Comparison of ENCODE assay signal across 10 cellular contexts in genomic region chr1:40383095-40383487, GRCh38. TPM values are rescaled to one million over a fixed set of nuclear protein-coding genes. Genes with fewer than 3 reads are reported as not detected.
A peak's percentile ranks its signal among the peaks of the same experiment; 100 is the strongest.
DNase-seq lines count a peak whose midpoint lies in the region; ATAC-seq and TF ChIP-seq lines count a peak whose summit lies in the region.
"Had no signal": no experiment of that assay in that cellular context is flagged by ENCODE, and none has a peak within 500 bp of the region (broad histone marks: within the 10 kb centered on the region; RNA-seq: fewer than 3 reads in every experiment).

No MANE protein-coding gene starts in this region.

- H2BK5ac ChIP-seq in trophoblast cell (ENCODE audit: low read depth, low read length, poor library complexity) = no peak overlapping the region

- H3K36me3 Mint-ChIP-seq in GM23338 (ENCODE audit: low read depth) = no peaks in the 10 kb centered on the region
- peaks cover 17% of the 10 kb centered on the region for H3K36me3 Mint-ChIP-seq in T-cell
- no peaks in the 10 kb centered on the region for H3K36me3 Mint-ChIP-seq in glutamatergic neuron (ENCODE audit: unreplicated experiment)
- H3K36me3 Mint-ChIP-seq in stimulated activated effector memory CD8-positive, alpha-beta T cell treated with anti-CD3 and anti-CD28 coated beads, Interleukin-12 subunit alpha, Interleukin-12 subunit beta, amount 100 ng/mL, for 72 hours = peaks cover 96% of the 10 kb centered on the region

- ATAC-seq in GM23338 = peak; percentile 97
- no peak for ATAC-seq in T-cell (replicated peaks in 1 of 4)
- ATAC-seq in stimulated activated effector memory CD8-positive, alpha-beta T cell treated with anti-CD3 and anti-CD28 coated beads, Interleukin-12 subunit alpha, Interleukin-12 subunit beta, amount 100 ng/mL, for 72 hours = no peak
- no peak for ATAC-seq in HG03565 (IDR thresholded peaks at IDR 0.05; ENCODE audit: unreplicated experiment)
- no peak for ATAC-seq in GM19452 (IDR thresholded peaks at IDR 0.05; ENCODE audit: unreplicated experiment)

- H3K79me1 ChIP-seq in trophoblast cell (ENCODE audit: low read length) = no peaks in the 10 kb centered on the region

- H2BK120ac ChIP-seq in trophoblast cell (ENCODE audit: insufficient read depth, low read length, poor library complexity) = no peak overlapping the region

- H4K12ac ChIP-seq in trophoblast cell (ENCODE audit: low read depth, low read length) = no peak overlapping the region

- no peak overlapping the region for H3K18ac ChIP-seq in trophoblast cell (ENCODE audit: low read length)

- H3K27ac ChIP-seq in GM23338 (ENCODE audit: low read depth) (no peak overlapping the region), trophoblast cell (ENCODE audit: low read depth, low read length) (no peak overlapping the region)
- H3K27ac ChIP-seq: psoas muscle had no signal

- H3K79me2 ChIP-seq in GM23338 (replicated peaks; ENCODE audit: insufficient read depth) (no peaks in the 10 kb centered on the region; the same call in 1 of the 2 replicates), trophoblast cell (ENCODE audit: control insufficient read depth, insufficient read depth, low read length, poor library complexity) (no peaks in the 10 kb centered on the region)

- H2AFZ ChIP-seq in GM23338 = no peak overlapping the region
- no peak overlapping the region for H2AFZ ChIP-seq in trophoblast cell (ENCODE audit: insufficient read depth, low read length, poor library complexity)

- no peak overlapping the region for H2BK12ac ChIP-seq in trophoblast cell (ENCODE audit: low read length)

- H3K27me3 Mint-ChIP-seq in GM23338 (ENCODE audit: insufficient read depth, low read depth, poor library complexity) (peaks cover 2% of the 10 kb centered on the region), T-cell (no peaks in the 10 kb centered on the region), glutamatergic neuron (ENCODE audit: unreplicated experiment) (peaks cover 2% of the 10 kb centered on the region)

- H3K4me3 ChIP-seq in GM23338 (no peak overlapping the region), trophoblast cell (ENCODE audit: low read depth, low read length) (no peak overlapping the region)
- H3K4me3 ChIP-seq: psoas muscle had no signal

- no peak overlapping the region for H4K91ac ChIP-seq in trophoblast cell (ENCODE audit: low read depth, low read length)

- H3K36me3 ChIP-seq in GM23338 (ENCODE audit: insufficient read depth) (no peaks in the 10 kb centered on the region), trophoblast cell (ENCODE audit: control insufficient read depth in 1 of 2, insufficient read depth in 2 of 2, low read length in 2 of 2) (no peaks in the 10 kb centered on the region)

- H3K27me3 ChIP-seq in GM23338 (ENCODE audit: insufficient read depth) = no peaks in the 10 kb centered on the region
- H3K27me3 ChIP-seq in trophoblast cell (ENCODE audit: insufficient read depth, low read length) = no peaks in the 10 kb centered on the region

- no peak overlapping the region for H2AK5ac ChIP-seq in trophoblast cell (ENCODE audit: low read length)

- H3K4me1 ChIP-seq in GM23338 (ENCODE audit: insufficient read depth) (no peaks in the 10 kb centered on the region), trophoblast cell (ENCODE audit: control insufficient read depth in 1 of 2, insufficient read depth in 2 of 2, low read length in 2 of 2) (no peaks in the 10 kb centered on the region)

- H3K4me3 Mint-ChIP-seq in GM23338 (peak overlapping the region; percentile 45; the same call in 2 of the 3 replicates), T-cell (peak overlapping the region; percentile 79 to 89 (median 86)), glutamatergic neuron (ENCODE audit: unreplicated experiment) (no peak overlapping the region)
- H3K4me3 Mint-ChIP-seq in stimulated activated effector memory CD8-positive, alpha-beta T cell treated with anti-CD3 and anti-CD28 coated beads, Interleukin-12 subunit alpha, Interleukin-12 subunit beta, amount 100 ng/mL, for 72 hours = peak overlapping the region; percentile 84

- CTCF ChIA-PET in T-cell (lab: Charles Lee) = interaction anchor here (0.6 to 6.7 kb wide), 6 partner anchors 8 to 295 kb away, joined by 3 to 64 read pairs (median 10); partner anchors contain the start of gene SMAP2 (in 1 of the 2)

- TF ChIP-seq CTCF in GM23338 (conservative IDR thresholded peaks at IDR 0.05; ENCODE audit: low read depth in 2 of 2) (no peak), glutamatergic neuron (IDR thresholded peaks at IDR 0.05; ENCODE audit: partially characterized antibody, unreplicated experiment) (no peak)

- H3K4me2 ChIP-seq in GM23338 (0 out of 2 replicates have a peak overlapping the region, but pooled peaks have one; percentile 18), trophoblast cell (ENCODE audit: low read length) (no peak overlapping the region)

- H3K9me3 ChIP-seq in trophoblast cell (ENCODE audit: insufficient read depth, low read depth, low read length) = no peaks in the 10 kb centered on the region
- H3K9me3 ChIP-seq: psoas muscle had no signal

- H3K14ac ChIP-seq in trophoblast cell (ENCODE audit: low read length) = no peak overlapping the region

- no peaks in the 10 kb centered on the region for H3K9me3 Mint-ChIP-seq in GM23338
- H3K9me3 Mint-ChIP-seq in T-cell = no peaks in the 10 kb centered on the region
- H3K9me3 Mint-ChIP-seq in glutamatergic neuron (ENCODE audit: unreplicated experiment) = no peaks in the 10 kb centered on the region
- H3K9me3 Mint-ChIP-seq in stimulated activated effector memory CD8-positive, alpha-beta T cell treated with anti-CD3 and anti-CD28 coated beads, Interleukin-12 subunit alpha, Interleukin-12 subunit beta, amount 100 ng/mL, for 72 hours = no peaks in the 10 kb centered on the region

- H3K4me1 Mint-ChIP-seq in GM23338 (peaks cover 19% of the 10 kb centered on the region), T-cell (peaks cover 82 to 94% (median 94%) of the 10 kb centered on the region in 3 donors), glutamatergic neuron (ENCODE audit: low read depth, unreplicated experiment) (no peaks in the 10 kb centered on the region)
- peaks cover 78% of the 10 kb centered on the region for H3K4me1 Mint-ChIP-seq in stimulated activated effector memory CD8-positive, alpha-beta T cell treated with anti-CD3 and anti-CD28 coated beads, Interleukin-12 subunit alpha, Interleukin-12 subunit beta, amount 100 ng/mL, for 72 hours

- H3K9ac ChIP-seq in trophoblast cell (ENCODE audit: low read length) = no peak overlapping the region

- peaks cover 6% of the 10 kb centered on the region; the same call in 1 of the 2 replicates for H4K20me1 ChIP-seq in GM23338 (replicated peaks; ENCODE audit: insufficient read depth)

- peak overlapping the region; percentile 77 for H3K27ac Mint-ChIP-seq in GM23338
- H3K27ac Mint-ChIP-seq in T-cell = peak overlapping the region; percentile 99 to 100
- H3K27ac Mint-ChIP-seq in glutamatergic neuron (ENCODE audit: unreplicated experiment) = no peak overlapping the region
- H3K27ac Mint-ChIP-seq in stimulated activated effector memory CD8-positive, alpha-beta T cell treated with anti-CD3 and anti-CD28 coated beads, Interleukin-12 subunit alpha, Interleukin-12 subunit beta, amount 100 ng/mL, for 72 hours = peak overlapping the region; percentile 97

- no peaks in the 10 kb centered on the region for H3K9me2 ChIP-seq in GM23338 (ENCODE audit: insufficient read depth)

- no CpG with 5 or more reads among the region's 7 CpGs for WGBS in trophoblast cell (ENCODE audit: extremely low coverage, insufficient coverage, insufficient read length)

- no peak overlapping the region for H4K8ac ChIP-seq in trophoblast cell (ENCODE audit: low read depth, low read length)

- DNase-seq in GM23338 (ENCODE audit: low spot score) = peak; percentile 76
- DNase-seq in T-cell = no peak
- peak; percentile 22 for DNase-seq in glutamatergic neuron
- no peak for DNase-seq in stimulated activated effector memory CD8-positive, alpha-beta T cell treated with anti-CD3 and anti-CD28 coated beads, Interleukin-12 subunit alpha, Interleukin-12 subunit beta, amount 100 ng/mL, for 72 hours (ENCODE audit: low spot score in 2 of 2)
- DNase-seq in NCI-H128 (lab: John Stamatoyannopoulos, UW; ENCODE audit: unreplicated experiment) = no peak
- no peak for DNase-seq in trophoblast cell
- DNase-seq: NK-92 treated with Interleukin-12 subunit alpha and Interleukin-12 subunit beta, amount 100 ng/mL, for 24 hours; psoas muscle had no signal

- H3K4ac ChIP-seq in trophoblast cell (ENCODE audit: low read depth, low read length) = no peak overlapping the region

- H3F3A ChIP-seq in GM23338 (replicated peaks; ENCODE audit: low read depth) = no peaks in the 10 kb centered on the region

- H3K23ac ChIP-seq in trophoblast cell (ENCODE audit: low read length) = no peak overlapping the region

- POLR2A ChIA-PET in T-cell (lab: Charles Lee) = interaction anchor here (0.6 to 6.3 kb wide), 6 partner anchors 9 to 77 kb away, joined by 6 to 141 read pairs (median 26); partner anchors contain the start of gene SMAP2 (in 1 of the 2)

TF ChIP-seq in GM23338, 12 proteins besides CTCF, POLR2A, EP300 and RAD21 (continues in another document):
- peak; percentile 59; the same call in 1 of the 2 replicates for TF ChIP-seq ETS1 (IDR thresholded peaks at IDR 0.05)

RNA-seq across cellular contexts. Expression of gene SMAP2, which starts 9.6 kb away (rescaled TPM):
- 2.5 and 4.8 TPM in 2 replicates for total RNA-seq in GM23338 (2014; rRNA removed; shearing (Covaris generic))
- 2.9 and 3.0 TPM in 2 replicates for polyA plus RNA-seq in GM23338 (2016; fragmentation: Nextera tagmentation; extraction: Ambion mirVana)
- 100 to 1,000 TPM; 120 to 254 (median 123) TPM for total RNA-seq in T-cell
- total RNA-seq in glutamatergic neuron (ENCODE audit: unreplicated experiment) = 25.2 TPM
- 9.8 and 10.1 TPM in 2 replicates for polyA plus RNA-seq in trophoblast cell (2013)

Comparison
In these comparisons a context has a peak if more than half of its experiments do, and no peak if none do; other contexts are left out.
1. DNase-seq: peak in GM23338 (single experiment) and glutamatergic neuron (single experiment); none in T-cell (0 of 34), stimulated activated effector memory CD8-positive, alpha-beta T cell treated with anti-CD3 and anti-CD28 coated beads, Interleukin-12 subunit alpha, Interleukin-12 subunit beta, amount 100 ng/mL, for 72 hours (0 of 2), NCI-H128 (single experiment) and trophoblast cell (0 of 2).